In genomic region chr6:70398783-70399730, GRCh38 we compare ENCODE assay signal across 2 cellular contexts.
A peak's percentile ranks its signal among the peaks of the same experiment; 100 is the strongest.
TF ChIP-seq lines count a peak whose summit lies in the region.

No MANE protein-coding gene starts in this region.

TF ChIP-seq in K562, 482 proteins besides CTCF, POLR2A, EP300 and RAD21 (continues in another document):
- peak; percentile 33; the same call in 1 of the 2 replicates for TF ChIP-seq DPF2 (IDR thresholded peaks at IDR 0.05)
- peak; percentile 33; the same call in 1 of the 2 replicates for TF ChIP-seq ARID1B (IDR thresholded peaks at IDR 0.05)
- peak; percentile 31 for TF ChIP-seq CCNT2 (IDR thresholded peaks at IDR 0.05; ENCODE audit: borderline replicate concordance, extremely low read depth, insufficient read length, low read depth, low read length)
- TF ChIP-seq SMARCA5 (IDR thresholded peaks at IDR 0.05): no peak
- TF ChIP-seq MAFG (tag; conservative IDR thresholded peaks at IDR 0.05): 0 out of 2 replicates have a peak, but pooled peaks have one; percentile 32
- peak in 1 of 2 experiments; percentile 61; a peak in 1 of 4 replicates for TF ChIP-seq TEAD1 (CRISPR knock-in tag; IDR thresholded peaks at IDR 0.05)
- peak; percentile 99 for TF ChIP-seq HMBOX1 (IDR thresholded peaks at IDR 0.05)
- no peak for TF ChIP-seq ATF6 (CRISPR knock-in tag; IDR thresholded peaks at IDR 0.05)
- peak; percentile 69; the same call in 1 of the 2 replicates for TF ChIP-seq ARID3A (IDR thresholded peaks at IDR 0.05; ENCODE audit: borderline replicate concordance, low read depth, low read length)
- 0 out of 2 replicates have a peak, but pooled peaks have one; percentile 10 for TF ChIP-seq SOX6 (IDR thresholded peaks at IDR 0.05)
- TF ChIP-seq MBD1 (CRISPR knock-in tag; IDR thresholded peaks at IDR 0.05): no peak
- 0 out of 2 replicates have a peak, but pooled peaks have one; percentile 25 for TF ChIP-seq ZBTB33 (CRISPR knock-in tag; IDR thresholded peaks at IDR 0.05)
- TF ChIP-seq ZFP36 (IDR thresholded peaks at IDR 0.05; ENCODE audit: low read depth, low read length, partially characterized antibody): no peak
- no peak for TF ChIP-seq MLLT1 (IDR thresholded peaks at IDR 0.05)
- peak; percentile 53; the same call in 1 of the 2 replicates for TF ChIP-seq JUN (IDR thresholded peaks at IDR 0.05; ENCODE audit: borderline replicate concordance, low read depth, low read length)
- TF ChIP-seq JUN (CRISPR knock-in tag; IDR thresholded peaks at IDR 0.05; ENCODE audit: borderline replicate concordance): no peak; the same call in 1 of the 2 replicates
- TF ChIP-seq POLR2H (tag; IDR thresholded peaks at IDR 0.05; ENCODE audit: low read depth): no peak

TF ChIP-seq in HepG2, 621 proteins besides CTCF, POLR2A, EP300 and RAD21 (continues in another document):
- 0 out of 2 replicates have a peak, but pooled peaks have one; percentile 74 for TF ChIP-seq SMAD3 (CRISPR knock-in tag; IDR thresholded peaks at IDR 0.05)
- peak; percentile 56; the same call in 1 of the 2 replicates for TF ChIP-seq ELF3 (CRISPR knock-in tag; IDR thresholded peaks at IDR 0.05)
- 0 out of 2 replicates have a peak, but pooled peaks have one; percentile 57 for TF ChIP-seq ZBTB25 (CRISPR knock-in tag; IDR thresholded peaks at IDR 0.05)
- 0 out of 2 replicates have a peak, but pooled peaks have one; percentile 28 for TF ChIP-seq ZNF430 (CRISPR knock-in tag; IDR thresholded peaks at IDR 0.05)
- TF ChIP-seq KAT8 (CRISPR knock-in tag; IDR thresholded peaks at IDR 0.05): peak; percentile 69
- TF ChIP-seq RBM39 (IDR thresholded peaks at IDR 0.05; ENCODE audit: low read depth, low read length, poor library complexity, severe bottlenecking): no peak
- peak; percentile 43; the same call in 1 of the 2 replicates for TF ChIP-seq ZNF792 (CRISPR knock-in tag; IDR thresholded peaks at IDR 0.05)
- TF ChIP-seq JUND (CRISPR knock-in tag; IDR thresholded peaks at IDR 0.05): 0 out of 2 replicates have a peak, but pooled peaks have one; percentile 13
- 0 out of 2 replicates have a peak, but pooled peaks have one; percentile 47 for TF ChIP-seq HOXD1 (CRISPR knock-in tag; IDR thresholded peaks at IDR 0.05)
- TF ChIP-seq MBD4 (IDR thresholded peaks at IDR 0.05; ENCODE audit: borderline replicate concordance, low read length): peak; percentile 48; the same call in 1 of the 2 replicates
- 0 out of 4 replicates have a peak, but pooled peaks of 1 of the 2 experiments have one; percentile 32 for TF ChIP-seq KLF16 (CRISPR knock-in tag; IDR thresholded peaks at IDR 0.05)
- TF ChIP-seq TBX2 (CRISPR knock-in tag; IDR thresholded peaks at IDR 0.05; ENCODE audit: borderline replicate concordance): peak; percentile 73
- no peak for TF ChIP-seq GLMP (CRISPR knock-in tag; IDR thresholded peaks at IDR 0.05; ENCODE audit: borderline replicate concordance)
- peak; percentile 96 for TF ChIP-seq FOSL2 (CRISPR knock-in tag; IDR thresholded peaks at IDR 0.05)
- peak; percentile 61 for TF ChIP-seq ATF1 (CRISPR knock-in tag; IDR thresholded peaks at IDR 0.05)
- no peak for TF ChIP-seq ZHX1 (CRISPR knock-in tag; IDR thresholded peaks at IDR 0.05; ENCODE audit: low read depth)
- peak; percentile 64 for TF ChIP-seq FOXP4 (CRISPR knock-in tag; IDR thresholded peaks at IDR 0.05)
- TF ChIP-seq SOX5 (CRISPR knock-in tag; IDR thresholded peaks at IDR 0.05; ENCODE audit: borderline replicate concordance): peak; percentile 91
- no peak for TF ChIP-seq NR2F2 (IDR thresholded peaks at IDR 0.05; ENCODE audit: borderline replicate concordance, low read depth)
- TF ChIP-seq NFRKB (IDR thresholded peaks at IDR 0.05): no peak
- 0 out of 2 replicates have a peak, but pooled peaks have one; percentile 30 for TF ChIP-seq ZNF124 (CRISPR knock-in tag; IDR thresholded peaks at IDR 0.05)
- peak; percentile 95 for TF ChIP-seq HNF1B (CRISPR knock-in tag; IDR thresholded peaks at IDR 0.05)
- peak; percentile 56 for TF ChIP-seq SKI (IDR thresholded peaks at IDR 0.05; ENCODE audit: partially characterized antibody)
- TF ChIP-seq ATF4 (CRISPR knock-in tag; IDR thresholded peaks at IDR 0.05): peak in 1 of 2 experiments; percentile 32; a peak in 1 of 4 replicates
- peak; percentile 96 for TF ChIP-seq BCL6 (CRISPR knock-in tag; IDR thresholded peaks at IDR 0.05)
- TF ChIP-seq ZMYM4 (CRISPR knock-in tag; IDR thresholded peaks at IDR 0.05): 0 out of 2 replicates have a peak, but pooled peaks have one; percentile 17
- TF ChIP-seq SAP130 (CRISPR knock-in tag; IDR thresholded peaks at IDR 0.05; ENCODE audit: low read depth): peak; percentile 87
- no peak for TF ChIP-seq SATB2 (CRISPR knock-in tag; IDR thresholded peaks at IDR 0.05)
- TF ChIP-seq RERE (CRISPR knock-in tag; IDR thresholded peaks at IDR 0.05; ENCODE audit: low read depth): 0 out of 2 replicates have a peak, but pooled peaks have one; percentile 16
- peak; percentile 30; the same call in 1 of the 2 replicates for TF ChIP-seq SSRP1 (CRISPR knock-in tag; IDR thresholded peaks at IDR 0.05)
- 0 out of 2 replicates have a peak, but pooled peaks have one; percentile 40 for TF ChIP-seq TAF1 (CRISPR knock-in tag; IDR thresholded peaks at IDR 0.05)
- TF ChIP-seq RCOR2 (CRISPR knock-in tag; IDR thresholded peaks at IDR 0.05): peak; percentile 13; the same call in 1 of the 2 replicates
- TF ChIP-seq SKIL (CRISPR knock-in tag; IDR thresholded peaks at IDR 0.05; ENCODE audit: borderline replicate concordance): 0 out of 2 replicates have a peak, but pooled peaks have one; percentile 38
- TF ChIP-seq ZNF644 (CRISPR knock-in tag; IDR thresholded peaks at IDR 0.05; ENCODE audit: low read depth): 0 out of 2 replicates have a peak, but pooled peaks have one; percentile 21
